In genomic region chr7:92681633-92682032, GRCh38 we compare ENCODE assay signal across 16 cellular contexts.
DNase-seq lines count a peak whose midpoint lies in the region; ATAC-seq and TF ChIP-seq lines count a peak whose summit lies in the region.
"Had no signal": no experiment of that assay in that cellular context is flagged by ENCODE, and none has a peak within 500 bp of the region (broad histone marks: within the 10 kb centered on the region; RNA-seq: fewer than 3 reads in every experiment).

No MANE protein-coding gene starts in this region.

- DNase-seq in activated CD8-positive, alpha-beta memory T cell treated with anti-CD3 and anti-CD28 coated beads, Interleukin-2, amount 10 ng/mL, durations not matched to agents 7 days and 5 days, result no peak
- DNase-seq in activated CD8-positive, alpha-beta memory T cell treated with anti-CD3 and anti-CD28 coated beads, Interleukin-2, amount 50 U/mL, for 48 hours, result no peak
- DNase-seq in T-helper 17 cell (no peak), endothelial cell (ENCODE audit: low spot score) (no peak)
- DNase-seq in stimulated activated effector memory CD8-positive, alpha-beta T cell treated with anti-CD3 and anti-CD28 coated beads, Interleukin-12 subunit alpha, Interleukin-12 subunit beta, amount 100 ng/mL, for 72 hours (ENCODE audit: low spot score in 2 of 2), result no peak
- no peak for DNase-seq in stimulated activated CD4-positive, alpha-beta T cell treated with anti-CD3 and anti-CD28 coated beads, Interleukin-15, amount 100 ng/mL, for 24 hours
- DNase-seq: activated CD4-positive, alpha-beta T cell treated with anti-CD3 and anti-CD28 coated beads for 4 hours; endodermal cell; mesenchymal stem cell; MM.1S; NCI-H2081; NCI-H510A had no signal

- H3K36me3 Mint-ChIP-seq in activated CD8-positive, alpha-beta memory T cell treated with anti-CD3 and anti-CD28 coated beads, Interleukin-2, amount 10 ng/mL, durations not matched to agents 7 days and 5 days, result peaks cover 74% of the 10 kb centered on the region
- no peaks in the 10 kb centered on the region for H3K36me3 Mint-ChIP-seq in T-helper 17 cell (ENCODE audit: low read depth)
- H3K36me3 Mint-ChIP-seq in endothelial cell (ENCODE audit: low read depth, unreplicated experiment), result no peaks in the 10 kb centered on the region
- H3K36me3 Mint-ChIP-seq in stimulated activated effector memory CD8-positive, alpha-beta T cell treated with anti-CD3 and anti-CD28 coated beads, Interleukin-12 subunit alpha, Interleukin-12 subunit beta, amount 100 ng/mL, for 72 hours, result peaks cover 72% of the 10 kb centered on the region

- CTCF ChIA-PET in activated CD8-positive, alpha-beta memory T cell treated with anti-CD3 and anti-CD28 coated beads, Interleukin-2, amount 10 ng/mL, durations not matched to agents 7 days and 5 days (lab: Charles Lee), result interaction anchor here (1.1 to 2.0 kb wide), 2 partner anchors 16 to 151 kb away, joined by 3 to 5 read pairs; no protein-coding TSS in a partner anchor

- no peak for TF ChIP-seq CTCF in endothelial cell (IDR thresholded peaks at IDR 0.05; ENCODE audit: unreplicated experiment)

- no peaks in the 10 kb centered on the region for H3K27me3 Mint-ChIP-seq in activated CD8-positive, alpha-beta memory T cell treated with anti-CD3 and anti-CD28 coated beads, Interleukin-2, amount 10 ng/mL, durations not matched to agents 7 days and 5 days
- no peaks in the 10 kb centered on the region for H3K27me3 Mint-ChIP-seq in T-helper 17 cell
- H3K27me3 Mint-ChIP-seq in endothelial cell (ENCODE audit: unreplicated experiment), result peaks cover 6% of the 10 kb centered on the region

- H3K4me1 Mint-ChIP-seq in activated CD8-positive, alpha-beta memory T cell treated with anti-CD3 and anti-CD28 coated beads, Interleukin-2, amount 10 ng/mL, durations not matched to agents 7 days and 5 days, result peaks cover 73% of the 10 kb centered on the region
- H3K4me1 Mint-ChIP-seq in T-helper 17 cell (peaks cover 53% of the 10 kb centered on the region), endothelial cell (ENCODE audit: unreplicated experiment) (peaks cover 17% of the 10 kb centered on the region)
- peaks cover 69% of the 10 kb centered on the region for H3K4me1 Mint-ChIP-seq in stimulated activated effector memory CD8-positive, alpha-beta T cell treated with anti-CD3 and anti-CD28 coated beads, Interleukin-12 subunit alpha, Interleukin-12 subunit beta, amount 100 ng/mL, for 72 hours

- no peak overlapping the region for H3K4me3 Mint-ChIP-seq in activated CD8-positive, alpha-beta memory T cell treated with anti-CD3 and anti-CD28 coated beads, Interleukin-2, amount 10 ng/mL, durations not matched to agents 7 days and 5 days
- H3K4me3 Mint-ChIP-seq in T-helper 17 cell, result no peak overlapping the region
- no peak overlapping the region for H3K4me3 Mint-ChIP-seq in endothelial cell (ENCODE audit: unreplicated experiment)
- H3K4me3 Mint-ChIP-seq in stimulated activated effector memory CD8-positive, alpha-beta T cell treated with anti-CD3 and anti-CD28 coated beads, Interleukin-12 subunit alpha, Interleukin-12 subunit beta, amount 100 ng/mL, for 72 hours, result no peak overlapping the region
- H3K4me3 Mint-ChIP-seq: endodermal cell had no signal

- peaks cover 8% of the 10 kb centered on the region for H3K9me3 Mint-ChIP-seq in activated CD8-positive, alpha-beta memory T cell treated with anti-CD3 and anti-CD28 coated beads, Interleukin-2, amount 10 ng/mL, durations not matched to agents 7 days and 5 days (ENCODE audit: low read depth)
- H3K9me3 Mint-ChIP-seq in endothelial cell (ENCODE audit: unreplicated experiment), result no peaks in the 10 kb centered on the region
- peaks cover 3% of the 10 kb centered on the region for H3K9me3 Mint-ChIP-seq in stimulated activated effector memory CD8-positive, alpha-beta T cell treated with anti-CD3 and anti-CD28 coated beads, Interleukin-12 subunit alpha, Interleukin-12 subunit beta, amount 100 ng/mL, for 72 hours
- H3K9me3 Mint-ChIP-seq: endodermal cell had no signal

- no peak for ATAC-seq in activated CD8-positive, alpha-beta memory T cell treated with anti-CD3 and anti-CD28 coated beads, Interleukin-2, amount 10 ng/mL, durations not matched to agents 7 days and 5 days
- ATAC-seq in T-helper 17 cell (no peak), HG02588 (IDR thresholded peaks at IDR 0.05; ENCODE audit: unreplicated experiment) (no peak), HG02763 (IDR thresholded peaks at IDR 0.05; ENCODE audit: unreplicated experiment) (no peak)
- no peak for ATAC-seq in stimulated activated effector memory CD8-positive, alpha-beta T cell treated with anti-CD3 and anti-CD28 coated beads, Interleukin-12 subunit alpha, Interleukin-12 subunit beta, amount 100 ng/mL, for 72 hours

- H3K27ac Mint-ChIP-seq in activated CD8-positive, alpha-beta memory T cell treated with anti-CD3 and anti-CD28 coated beads, Interleukin-2, amount 10 ng/mL, durations not matched to agents 7 days and 5 days, result peak overlapping the region; percentile 75
- peak overlapping the region; percentile 80 for H3K27ac Mint-ChIP-seq in T-helper 17 cell
- peak overlapping the region; percentile 4 for H3K27ac Mint-ChIP-seq in endothelial cell (ENCODE audit: unreplicated experiment)
- H3K27ac Mint-ChIP-seq in stimulated activated effector memory CD8-positive, alpha-beta T cell treated with anti-CD3 and anti-CD28 coated beads, Interleukin-12 subunit alpha, Interleukin-12 subunit beta, amount 100 ng/mL, for 72 hours, result peak overlapping the region; percentile 80
- H3K27ac Mint-ChIP-seq: endodermal cell had no signal

- no peaks in the 10 kb centered on the region for H3K9me3 ChIP-seq in T-helper 17 cell (ENCODE audit: control insufficient read depth, low read length, poor library complexity, severe bottlenecking)
- H3K9me3 ChIP-seq: right atrium auricular region, vagina had no signal

Comparison
In these comparisons a context has a peak if more than half of its experiments do, and no peak if none do; other contexts are left out.
1. H3K27ac Mint-ChIP-seq: peak in every context shown above with its lines; median percentile 80 in T-helper 17 cell; 80 in stimulated activated effector memory CD8-positive, alpha-beta T cell treated with anti-CD3 and anti-CD28 coated beads, Interleukin-12 subunit alpha, Interleukin-12 subunit beta, amount 100 ng/mL, for 72 hours; 75 in activated CD8-positive, alpha-beta memory T cell treated with anti-CD3 and anti-CD28 coated beads, Interleukin-2, amount 10 ng/mL, durations not matched to agents 7 days and 5 days; 4 in endothelial cell.